Comparison of ENCODE assay signal across 1 cellular context in genomic region chr14:92914087-92914656, GRCh38.
TF ChIP-seq lines count a peak whose summit lies in the region.

No MANE protein-coding gene starts in this region.

TF ChIP-seq in SK-N-SH, 30 proteins besides CTCF, POLR2A, EP300 and RAD21 (continued from another document):
- TF ChIP-seq MAX (IDR thresholded peaks at IDR 0.05; ENCODE audit: low read depth), result no peak
- no peak for TF ChIP-seq MXI1 (IDR thresholded peaks at IDR 0.05; ENCODE audit: low read depth, low read length)
- TF ChIP-seq IRF3 (IDR thresholded peaks at IDR 0.05; ENCODE audit: low read depth, low read length), result no peak
